Comparison of ENCODE assay signal across 15 cellular contexts in the genomic region with DNA sequence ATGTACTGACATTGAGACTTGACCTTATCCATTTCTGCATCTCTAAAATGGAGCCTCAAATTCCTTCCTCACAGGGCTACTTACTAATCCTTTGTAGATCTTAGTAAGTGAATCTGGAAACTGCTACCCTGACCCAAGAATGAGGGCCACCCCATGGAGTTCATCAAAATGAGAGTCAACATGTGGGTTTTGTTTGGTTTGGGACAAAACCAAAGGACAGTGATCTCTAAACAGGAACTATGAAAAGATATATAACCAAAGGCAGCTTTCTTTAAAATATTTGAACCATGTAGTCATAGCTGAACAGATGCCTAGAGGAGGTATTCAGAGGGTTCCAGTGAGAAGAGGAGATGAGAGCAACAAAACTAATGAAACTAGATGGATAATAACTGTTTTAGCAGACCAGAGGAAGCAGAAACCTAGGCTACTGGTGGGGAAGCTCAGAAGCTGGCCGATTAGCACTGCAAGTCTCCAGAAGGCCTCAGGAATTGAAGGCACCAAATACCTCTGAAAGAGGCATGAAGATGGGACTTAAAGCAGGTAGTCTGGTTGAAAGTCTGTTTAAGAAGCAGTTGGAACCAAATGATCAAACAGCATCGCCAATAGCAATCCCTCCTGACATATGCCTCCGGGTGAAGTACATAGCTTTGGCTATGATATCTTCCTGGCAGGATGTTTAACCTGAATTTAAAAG. TPM values are rescaled to one million over a fixed set of nuclear protein-coding genes. Genes with fewer than 3 reads are reported as not detected.
A peak's percentile ranks its signal among the peaks of the same experiment; 100 is the strongest.
DNase-seq lines count a peak whose midpoint lies in the region; ATAC-seq and TF ChIP-seq lines count a peak whose summit lies in the region.
"Had no signal": no experiment of that assay in that cellular context is flagged by ENCODE, and none has a peak within 500 bp of the region (broad histone marks: within the 10 kb centered on the region; RNA-seq: fewer than 3 reads in every experiment).

No MANE protein-coding gene starts in this region.

- peak overlapping the region; percentile 53 for H3K27ac ChIP-seq in SJSA1
- H3K27ac ChIP-seq in left lung, result no peak overlapping the region

- H3K36me3 ChIP-seq in SJSA1, result no peaks in the 10 kb centered on the region
- no peaks in the 10 kb centered on the region for H3K36me3 ChIP-seq in left lung

- DNase-seq in GM04503 (ENCODE audit: low read depth), result peak; percentile 98
- DNase-seq in SJSA1 (ENCODE audit: low read depth in 1 of 2, low spot score in 2 of 2), result peak; percentile 83 to 93
- DNase-seq in fibroblast of pulmonary artery (ENCODE audit: low read depth), result peak; percentile 74
- DNase-seq in osteocyte (ENCODE audit: extremely low spot score, unreplicated experiment), result no peak
- DNase-seq in left lung, result no peak
- DNase-seq in cardiac septum (ENCODE audit: low spot score), result no peak
- no peak for DNase-seq in NCI-H1417 treated with DMSO at 0.1 percent for 48 hours (lab: John Stamatoyannopoulos, UW)
- no peak for DNase-seq in CD14-positive monocyte (ENCODE audit: low spot score)
- DNase-seq: activated CD4-positive, alpha-beta T cell treated with anti-CD3 and anti-CD28 coated beads for 36 hours; activated effector memory CD4-positive, alpha-beta T cell treated with Interleukin-2 at 50 U/mL for 16 hours; DMS53; natural killer cell; NCI-H1436; NCI-H82 had no signal

- intact Hi-C loops in left lung (cut with DNase I) (no loop called here), cardiac septum (cut with DNase I) (no loop called here), CD14-positive monocyte (cut with micrococcal nuclease) (no loop called here)

- H3K27me3 Mint-ChIP-seq in osteocyte (ENCODE audit: unreplicated experiment) (no peaks in the 10 kb centered on the region), CD14-positive monocyte (ENCODE audit: low read depth in 3 of 3) (peaks cover 0 to 4% (median 3%) of the 10 kb centered on the region in 3 donors)
- H3K27me3 Mint-ChIP-seq: activated CD4-positive, alpha-beta T cell treated with anti-CD3 and anti-CD28 coated beads for 36 hours; dendritic cell treated with granulocyte-macrophage colony-stimulating factor and Interleukin-4, amounts not matched to agents 40 ng/mL and 50 ng/mL, for 4 days had no signal

- peaks cover 27% of the 10 kb centered on the region for H3K4me1 ChIP-seq in SJSA1 (replicated peaks)
- H3K4me1 ChIP-seq in left lung, result no peaks in the 10 kb centered on the region

- H3K36me3 Mint-ChIP-seq in osteocyte (ENCODE audit: unreplicated experiment) (no peaks in the 10 kb centered on the region), CD14-positive monocyte (peaks cover 0 to 9% of the 10 kb centered on the region in 2 donors)
- H3K36me3 Mint-ChIP-seq: natural killer cell had no signal

- H3K27me3 ChIP-seq in SJSA1 (replicated peaks), result no peaks in the 10 kb centered on the region
- no peaks in the 10 kb centered on the region for H3K27me3 ChIP-seq in left lung

- H3K9me3 Mint-ChIP-seq in osteocyte (ENCODE audit: unreplicated experiment), result no peaks in the 10 kb centered on the region
- H3K9me3 Mint-ChIP-seq in CD14-positive monocyte, result no peaks in the 10 kb centered on the region
- H3K9me3 Mint-ChIP-seq: dendritic cell treated with granulocyte-macrophage colony-stimulating factor and Interleukin-4, amounts not matched to agents 40 ng/mL and 50 ng/mL, for 4 days; natural killer cell had no signal

- H3K4me3 Mint-ChIP-seq in osteocyte (ENCODE audit: unreplicated experiment) (no peak overlapping the region), CD14-positive monocyte (no peak overlapping the region)
- H3K4me3 Mint-ChIP-seq: activated CD4-positive, alpha-beta T cell treated with anti-CD3 and anti-CD28 coated beads for 36 hours; dendritic cell treated with granulocyte-macrophage colony-stimulating factor and Interleukin-4, amounts not matched to agents 40 ng/mL and 50 ng/mL, for 4 days; natural killer cell had no signal

- H3K4me3 ChIP-seq in SJSA1 (no peak overlapping the region), fibroblast of pulmonary artery (replicated peaks; ENCODE audit: low read depth, low read length) (no peak overlapping the region), left lung (no peak overlapping the region)

- peaks cover 35% of the 10 kb centered on the region for H3K4me1 Mint-ChIP-seq in osteocyte (ENCODE audit: unreplicated experiment)
- no peaks in the 10 kb centered on the region for H3K4me1 Mint-ChIP-seq in CD14-positive monocyte

- H3K9me3 ChIP-seq in SJSA1 (replicated peaks), result peaks cover 3% of the 10 kb centered on the region; the same call in 1 of the 2 replicates
- no peaks in the 10 kb centered on the region for H3K9me3 ChIP-seq in left lung

- ATAC-seq in left lung, result no peak
- ATAC-seq: activated CD4-positive, alpha-beta T cell treated with anti-CD3 and anti-CD28 coated beads for 36 hours; natural killer cell had no signal

- H3K27ac Mint-ChIP-seq in osteocyte (ENCODE audit: unreplicated experiment), result peak overlapping the region; percentile 55
- H3K27ac Mint-ChIP-seq in CD14-positive monocyte, result no peak overlapping the region
- H3K27ac Mint-ChIP-seq: activated CD4-positive, alpha-beta T cell treated with anti-CD3 and anti-CD28 coated beads for 36 hours; dendritic cell treated with granulocyte-macrophage colony-stimulating factor and Interleukin-4, amounts not matched to agents 40 ng/mL and 50 ng/mL, for 4 days; natural killer cell had no signal

- TF ChIP-seq CTCF in fibroblast of pulmonary artery (IDR thresholded peaks at IDR 0.05; ENCODE audit: low read length, missing control alignments) (no peak), osteocyte (IDR thresholded peaks at IDR 0.05) (no peak), left lung (IDR thresholded peaks at IDR 0.05) (no peak), CD14-positive monocyte (IDR thresholded peaks at IDR 0.05) (no peak)

RNA-seq across cellular contexts. Expression of gene THOC3, which starts 45.8 kb away (rescaled TPM):
- total RNA-seq in SJSA1 (2014; rRNA removed; shearing (Covaris generic)), result 66.9 and 79.5 TPM in 2 replicates
- total RNA-seq in osteocyte, result 34.6 and 34.8 TPM in 2 replicates
- total RNA-seq in left lung, result 10 to 100 TPM; 38.7 to 40.9 TPM
- total RNA-seq in cardiac septum, result 11.0 TPM
- 10 to 100 TPM; 29.7 to 41.4 TPM for polyA plus RNA-seq in CD14-positive monocyte

RNA-seq across cellular contexts. Expression of gene CPLX2, which starts 51.0 kb away (rescaled TPM):
- not detected in 2 replicates for total RNA-seq in SJSA1 (2014; rRNA removed; shearing (Covaris generic))
- total RNA-seq in osteocyte (not detected in 2 replicates), left lung (not detected), cardiac septum (not detected)
- not detected for polyA plus RNA-seq in CD14-positive monocyte
- total RNA-seq: activated CD4-positive, alpha-beta T cell treated with anti-CD3 and anti-CD28 coated beads for 36 hours; natural killer cell had no signal

Comparison
In these comparisons a context has a peak if more than half of its experiments do, and no peak if none do; other contexts are left out.
1. DNase-seq: peak in GM04503 (single experiment), SJSA1 (2 of 2) and fibroblast of pulmonary artery (single experiment); none in osteocyte (single experiment), left lung (0 of 2), cardiac septum (single experiment), NCI-H1417 treated with DMSO at 0.1 percent for 48 hours (single experiment) and CD14-positive monocyte (single experiment).